ENCODE assay signal across 1 cellular context in genomic region chr7:44338600-44338999, GRCh38.
TF ChIP-seq lines count a peak whose summit lies in the region.

No MANE protein-coding gene starts in this region.

TF ChIP-seq in GM12878, 131 proteins besides CTCF, POLR2A, EP300 and RAD21 (continued from another document):
- TF ChIP-seq, protein P1, sequence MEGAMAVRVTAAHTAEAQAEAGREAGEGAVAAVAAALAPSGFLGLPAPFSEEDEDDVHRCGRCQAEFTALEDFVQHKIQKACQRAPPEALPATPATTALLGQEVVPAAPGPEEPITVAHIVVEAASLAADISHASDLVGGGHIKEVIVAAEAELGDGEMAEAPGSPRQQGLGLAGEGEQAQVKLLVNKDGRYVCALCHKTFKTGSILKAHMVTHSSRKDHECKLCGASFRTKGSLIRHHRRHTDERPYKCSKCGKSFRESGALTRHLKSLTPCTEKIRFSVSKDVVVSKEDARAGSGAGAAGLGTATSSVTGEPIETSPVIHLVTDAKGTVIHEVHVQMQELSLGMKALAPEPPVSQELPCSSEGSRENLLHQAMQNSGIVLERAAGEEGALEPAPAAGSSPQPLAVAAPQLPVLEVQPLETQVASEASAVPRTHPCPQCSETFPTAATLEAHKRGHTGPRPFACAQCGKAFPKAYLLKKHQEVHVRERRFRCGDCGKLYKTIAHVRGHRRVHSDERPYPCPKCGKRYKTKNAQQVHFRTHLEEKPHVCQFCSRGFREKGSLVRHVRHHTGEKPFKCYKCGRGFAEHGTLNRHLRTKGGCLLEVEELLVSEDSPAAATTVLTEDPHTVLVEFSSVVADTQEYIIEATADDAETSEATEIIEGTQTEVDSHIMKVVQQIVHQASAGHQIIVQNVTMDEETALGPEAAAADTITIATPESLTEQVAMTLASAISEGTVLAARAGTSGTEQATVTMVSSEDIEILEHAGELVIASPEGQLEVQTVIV (IDR thresholded peaks at IDR 0.05; ENCODE audit: borderline replicate concordance, partially characterized antibody): no peak
- TF ChIP-seq RUNX3 (IDR thresholded peaks at IDR 0.05; ENCODE audit: low read length) (peak; percentile 37; the same call in 1 of the 2 replicates), SPI1 (IDR thresholded peaks at IDR 0.05; ENCODE audit: borderline replicate concordance, insufficient read depth, low read depth, low read length) (peak; percentile 58; the same call in 1 of the 2 replicates), ZBED1 (IDR thresholded peaks at IDR 0.05; ENCODE audit: borderline replicate concordance) (no peak)
- TF ChIP-seq, protein P2, sequence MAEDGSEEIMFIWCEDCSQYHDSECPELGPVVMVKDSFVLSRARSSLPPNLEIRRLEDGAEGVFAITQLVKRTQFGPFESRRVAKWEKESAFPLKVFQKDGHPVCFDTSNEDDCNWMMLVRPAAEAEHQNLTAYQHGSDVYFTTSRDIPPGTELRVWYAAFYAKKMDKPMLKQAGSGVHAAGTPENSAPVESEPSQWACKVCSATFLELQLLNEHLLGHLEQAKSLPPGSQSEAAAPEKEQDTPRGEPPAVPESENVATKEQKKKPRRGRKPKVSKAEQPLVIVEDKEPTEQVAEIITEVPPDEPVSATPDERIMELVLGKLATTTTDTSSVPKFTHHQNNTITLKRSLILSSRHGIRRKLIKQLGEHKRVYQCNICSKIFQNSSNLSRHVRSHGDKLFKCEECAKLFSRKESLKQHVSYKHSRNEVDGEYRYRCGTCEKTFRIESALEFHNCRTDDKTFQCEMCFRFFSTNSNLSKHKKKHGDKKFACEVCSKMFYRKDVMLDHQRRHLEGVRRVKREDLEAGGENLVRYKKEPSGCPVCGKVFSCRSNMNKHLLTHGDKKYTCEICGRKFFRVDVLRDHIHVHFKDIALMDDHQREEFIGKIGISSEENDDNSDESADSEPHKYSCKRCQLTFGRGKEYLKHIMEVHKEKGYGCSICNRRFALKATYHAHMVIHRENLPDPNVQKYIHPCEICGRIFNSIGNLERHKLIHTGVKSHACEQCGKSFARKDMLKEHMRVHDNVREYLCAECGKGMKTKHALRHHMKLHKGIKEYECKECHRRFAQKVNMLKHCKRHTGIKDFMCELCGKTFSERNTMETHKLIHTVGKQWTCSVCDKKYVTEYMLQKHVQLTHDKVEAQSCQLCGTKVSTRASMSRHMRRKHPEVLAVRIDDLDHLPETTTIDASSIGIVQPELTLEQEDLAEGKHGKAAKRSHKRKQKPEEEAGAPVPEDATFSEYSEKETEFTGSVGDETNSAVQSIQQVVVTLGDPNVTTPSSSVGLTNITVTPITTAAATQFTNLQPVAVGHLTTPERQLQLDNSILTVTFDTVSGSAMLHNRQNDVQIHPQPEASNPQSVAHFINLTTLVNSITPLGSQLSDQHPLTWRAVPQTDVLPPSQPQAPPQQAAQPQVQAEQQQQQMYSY (CRISPR knock-in tag; IDR thresholded peaks at IDR 0.05): no peak
TF ChIP-seq in GM12878: peak in this region for 2.
